In genomic region chr17:21094298-21094704, GRCh38 we compare ENCODE assay signal across 19 cellular contexts.
"Had no signal": no experiment of that assay in that cellular context is flagged by ENCODE, and none has a peak within 500 bp of the region (broad histone marks: within the 10 kb centered on the region; RNA-seq: fewer than 3 reads in every experiment).

No MANE protein-coding gene starts in this region.

- H3K4me3 Mint-ChIP-seq: activated B cell treated with CpG ODN at 0.5 μM for 24 hours; activated CD4-positive, alpha-beta memory T cell treated with anti-CD3 and anti-CD28 coated beads, Interleukin-2, amount 10 ng/mL, durations not matched to agents 7 days and 5 days; activated CD8-positive, alpha-beta memory T cell treated with anti-CD3 and anti-CD28 coated beads, Interleukin-2, amount 10 ng/mL, durations not matched to agents 7 days and 5 days; activated naive CD8-positive, alpha-beta T cell treated with anti-CD3 and anti-CD28 coated beads for 36 hours; effector memory CD8-positive, alpha-beta T cell; nephron progenitor cell; stimulated activated naive B cell treated with anti-CD40 and anti-IgM and Interleukin-4, amounts not matched to agents 10 μg/mL and 1 μg/mL and 100 μg/mL, for 72 hours; T-helper 2 cell treated with Interferon-gamma antibody and Interleukin-4, amounts not matched to agents 5 μg/mL and 100 μg/mL, for 36 hours had no signal

- H3K27me3 ChIP-seq: cardiac muscle cell, sigmoid colon, spleen had no signal

- ATAC-seq: activated CD8-positive, alpha-beta memory T cell treated with anti-CD3 and anti-CD28 coated beads, Interleukin-2, amount 10 ng/mL, durations not matched to agents 7 days and 5 days; effector memory CD8-positive, alpha-beta T cell; left lobe of liver; stimulated activated naive B cell treated with anti-CD40 and anti-IgM and Interleukin-4, amounts not matched to agents 10 μg/mL and 1 μg/mL and 100 μg/mL, for 72 hours had no signal

- H3K4me3 ChIP-seq: cardiac muscle cell, lung, sigmoid colon, spleen had no signal

- H3K27ac ChIP-seq: cardiac muscle cell, sigmoid colon, spleen had no signal

- DNase-seq: activated B cell treated with CpG ODN at 0.5 μM for 24 hours; activated CD4-positive, alpha-beta memory T cell treated with anti-CD3 and anti-CD28 coated beads, Interleukin-2, amount 10 ng/mL, durations not matched to agents 7 days and 5 days; activated CD4-positive, alpha-beta T cell treated with anti-CD3 and anti-CD28 coated beads for 4 hours; activated CD8-positive, alpha-beta memory T cell treated with anti-CD3 and anti-CD28 coated beads, Interleukin-2, amount 10 ng/mL, durations not matched to agents 7 days and 5 days; activated naive CD4-positive, alpha-beta T cell; activated naive CD8-positive, alpha-beta T cell treated with anti-CD3 and anti-CD28 coated beads for 36 hours; amniotic stem cell; effector memory CD8-positive, alpha-beta T cell; foreskin fibroblast; islet precursor cell; nephron progenitor cell; nucleus accumbens; sigmoid colon; spleen; stimulated activated naive B cell treated with anti-CD40 and anti-IgM and Interleukin-4, amounts not matched to agents 10 μg/mL and 1 μg/mL and 100 μg/mL, for 72 hours had no signal

- H3K9me3 ChIP-seq: sigmoid colon, spleen had no signal

- H3K27ac Mint-ChIP-seq: activated B cell treated with CpG ODN at 0.5 μM for 24 hours; activated CD4-positive, alpha-beta memory T cell treated with anti-CD3 and anti-CD28 coated beads, Interleukin-2, amount 10 ng/mL, durations not matched to agents 7 days and 5 days; activated CD8-positive, alpha-beta memory T cell treated with anti-CD3 and anti-CD28 coated beads, Interleukin-2, amount 10 ng/mL, durations not matched to agents 7 days and 5 days; activated naive CD8-positive, alpha-beta T cell treated with anti-CD3 and anti-CD28 coated beads for 36 hours; effector memory CD8-positive, alpha-beta T cell; nephron progenitor cell; stimulated activated naive B cell treated with anti-CD40 and anti-IgM and Interleukin-4, amounts not matched to agents 10 μg/mL and 1 μg/mL and 100 μg/mL, for 72 hours; T-helper 2 cell treated with Interferon-gamma antibody and Interleukin-4, amounts not matched to agents 5 μg/mL and 100 μg/mL, for 36 hours had no signal

- H3K36me3 Mint-ChIP-seq: activated CD8-positive, alpha-beta memory T cell treated with anti-CD3 and anti-CD28 coated beads, Interleukin-2, amount 10 ng/mL, durations not matched to agents 7 days and 5 days; activated naive CD8-positive, alpha-beta T cell treated with anti-CD3 and anti-CD28 coated beads for 36 hours; stimulated activated naive B cell treated with anti-CD40 and anti-IgM and Interleukin-4, amounts not matched to agents 10 μg/mL and 1 μg/mL and 100 μg/mL, for 72 hours had no signal

- H3K9me3 Mint-ChIP-seq: activated B cell treated with CpG ODN at 0.5 μM for 24 hours; activated CD4-positive, alpha-beta memory T cell treated with anti-CD3 and anti-CD28 coated beads, Interleukin-2, amount 10 ng/mL, durations not matched to agents 7 days and 5 days; activated naive CD8-positive, alpha-beta T cell treated with anti-CD3 and anti-CD28 coated beads for 36 hours; effector memory CD8-positive, alpha-beta T cell; nephron progenitor cell; stimulated activated naive B cell treated with anti-CD40 and anti-IgM and Interleukin-4, amounts not matched to agents 10 μg/mL and 1 μg/mL and 100 μg/mL, for 72 hours; T-helper 2 cell treated with Interferon-gamma antibody and Interleukin-4, amounts not matched to agents 5 μg/mL and 100 μg/mL, for 36 hours had no signal

- H3K27me3 Mint-ChIP-seq: activated B cell treated with CpG ODN at 0.5 μM for 24 hours; activated CD4-positive, alpha-beta memory T cell treated with anti-CD3 and anti-CD28 coated beads, Interleukin-2, amount 10 ng/mL, durations not matched to agents 7 days and 5 days; activated CD8-positive, alpha-beta memory T cell treated with anti-CD3 and anti-CD28 coated beads, Interleukin-2, amount 10 ng/mL, durations not matched to agents 7 days and 5 days; stimulated activated naive B cell treated with anti-CD40 and anti-IgM and Interleukin-4, amounts not matched to agents 10 μg/mL and 1 μg/mL and 100 μg/mL, for 72 hours had no signal

- H3K36me3 ChIP-seq: cardiac muscle cell, sigmoid colon, spleen had no signal

- H3K4me1 Mint-ChIP-seq: nephron progenitor cell had no signal
